ENCODE assay signal across 1 cellular context in genomic region chrX:124426273-124426672, GRCh38.
TF ChIP-seq lines count a peak whose summit lies in the region.

No MANE protein-coding gene starts in this region.

TF ChIP-seq in endothelial cell of umbilical vein, 7 proteins besides CTCF, POLR2A, EP300 and RAD21 (continued from another document):
- no peak for TF ChIP-seq JUN (IDR thresholded peaks at IDR 0.05; ENCODE audit: borderline replicate concordance, insufficient read depth, insufficient read length, low read depth)
- no peak for TF ChIP-seq MAX (IDR thresholded peaks at IDR 0.05; ENCODE audit: insufficient read depth, insufficient read length)
- no peak for TF ChIP-seq POLR2AphosphoS5 (IDR thresholded peaks at IDR 0.05; ENCODE audit: insufficient read depth, low read depth, low read length)
- TF ChIP-seq EZH2 (IDR thresholded peaks at IDR 0.05; ENCODE audit: borderline replicate concordance, low read depth, low read length, severe bottlenecking): no peak
- no peak for TF ChIP-seq MYC (IDR thresholded peaks at IDR 0.05; ENCODE audit: low read depth, low read length)
TF ChIP-seq in endothelial cell of umbilical vein: peak in this region for 0.
